16 cellular contexts compared by ENCODE assay signal in the genomic region with DNA sequence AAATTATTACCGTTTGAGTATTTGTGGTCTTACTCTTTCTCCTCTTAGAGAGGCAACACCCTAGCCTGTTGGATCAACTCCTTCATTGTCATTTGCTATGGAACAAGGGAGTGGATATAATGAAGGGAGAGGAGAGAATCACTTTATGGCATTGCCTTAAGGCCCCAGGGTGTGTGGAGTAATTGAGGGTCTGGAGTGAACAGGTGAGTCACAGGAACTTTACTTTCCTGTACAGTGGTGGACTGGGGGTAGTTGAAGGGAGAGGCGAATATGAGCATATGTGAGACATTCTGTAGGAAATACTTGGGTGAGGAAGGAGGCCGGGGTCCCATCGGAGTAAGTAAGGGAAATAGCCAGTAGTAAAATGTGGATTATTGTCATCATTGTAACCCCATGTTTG. TPM values are rescaled to one million over a fixed set of nuclear protein-coding genes. Genes with fewer than 3 reads are reported as not detected.
A peak's percentile ranks its signal among the peaks of the same experiment; 100 is the strongest.
DNase-seq lines count a peak whose midpoint lies in the region; ATAC-seq and TF ChIP-seq lines count a peak whose summit lies in the region.
"Had no signal": no experiment of that assay in that cellular context is flagged by ENCODE, and none has a peak within 500 bp of the region (broad histone marks: within the 10 kb centered on the region; RNA-seq: fewer than 3 reads in every experiment).

No MANE protein-coding gene starts in this region.

- H3K56ac ChIP-seq in IMR-90 (ENCODE audit: extremely low read depth, insufficient read depth, low read length), result no peak overlapping the region

- peak overlapping the region; percentile 52 for H2AK9ac ChIP-seq in IMR-90 (replicated peaks; ENCODE audit: low read depth, low read length, poor library complexity)

- H3K18ac ChIP-seq in IMR-90 (ENCODE audit: low read depth, low read length), result peak overlapping the region; percentile 60

- ATAC-seq in IMR-90 (ENCODE audit: low read depth) (no peak), heart left ventricle (no peak), GM21723 (IDR thresholded peaks at IDR 0.05; ENCODE audit: unreplicated experiment) (no peak)
- ATAC-seq: A549 had no signal

- H4K20me1 ChIP-seq in IMR-90 (ENCODE audit: insufficient read depth, low read length), result no peaks in the 10 kb centered on the region; the same call in 1 of the 2 replicates

- no peak overlapping the region for H3K4me2 ChIP-seq in IMR-90 (ENCODE audit: low read depth, low read length)
- H3K4me2 ChIP-seq: A549 had no signal

- H3K4me3 Mint-ChIP-seq in endothelial cell (ENCODE audit: unreplicated experiment), result peak overlapping the region; percentile 20
- H3K4me3 Mint-ChIP-seq: CD4-positive, alpha-beta T cell had no signal

- H3K27me3 Mint-ChIP-seq in endothelial cell (ENCODE audit: unreplicated experiment), result peaks cover 1% of the 10 kb centered on the region
- H3K27me3 Mint-ChIP-seq: CD4-positive, alpha-beta T cell had no signal

- POLR2A ChIA-PET in IMR-90 (lab: Charles Lee; ENCODE audit: unreplicated experiment), result no interaction called here

- in situ Hi-C loops in IMR-90 (cut with MboI; ENCODE audit: low sequenced_read_pairs), result no loop called here

- H2AK5ac ChIP-seq in IMR-90 (ENCODE audit: low read depth, low read length), result peak overlapping the region; percentile 56

- H3K4ac ChIP-seq in IMR-90 (ENCODE audit: low read depth, low read length), result peak overlapping the region; percentile 47; the same call in 1 of the 2 replicates

- H3K27ac ChIP-seq in IMR-90 (ENCODE audit: insufficient read depth, low read length) (no peak overlapping the region), heart left ventricle (no peak overlapping the region)
- H3K27ac ChIP-seq: 22Rv1, A549, C4-2B had no signal

- H3K27ac Mint-ChIP-seq in endothelial cell (ENCODE audit: unreplicated experiment), result no peak overlapping the region
- H3K27ac Mint-ChIP-seq: CD4-positive, alpha-beta T cell had no signal

- dilution Hi-C loops in IMR-90 (cut with HindIII; ENCODE audit: low sequenced_read_pairs, unreplicated experiment), result no loop called here

- no peak overlapping the region; the same call in 1 of the 2 replicates for H4K91ac ChIP-seq in IMR-90 (ENCODE audit: insufficient read depth, low read depth, low read length)

- no peak overlapping the region; the same call in 1 of the 2 replicates for H3K14ac ChIP-seq in IMR-90 (replicated peaks; ENCODE audit: low read depth, low read length)

- no peak overlapping the region for H3K4me3 ChIP-seq in IMR-90 (ENCODE audit: insufficient read depth, low read depth, low read length)
- H3K4me3 ChIP-seq in heart left ventricle, result no peak overlapping the region
- H3K4me3 ChIP-seq: A549, HAP-1 had no signal

- peak overlapping the region; percentile 87 for H2BK20ac ChIP-seq in IMR-90 (ENCODE audit: low read depth, low read length)

- H3K23ac ChIP-seq in IMR-90 (ENCODE audit: low read depth, low read length), result 0 out of 2 replicates have a peak overlapping the region, but pooled peaks have one; percentile 63

- peaks cover 16% of the 10 kb centered on the region for H3K9me1 ChIP-seq in IMR-90 (ENCODE audit: insufficient read depth, low read length)

- peak overlapping the region; percentile 88; the same call in 1 of the 3 replicates for H2BK15ac ChIP-seq in IMR-90 (ENCODE audit: low read depth, low read length)

- H3K4me1 ChIP-seq in IMR-90 (ENCODE audit: control insufficient read depth, insufficient read depth, low read length) (peaks cover 13% of the 10 kb centered on the region), heart left ventricle (peaks cover 0 to 6% (median 0%) of the 10 kb centered on the region in 12 donors)
- H3K4me1 ChIP-seq: A549, Caco-2 had no signal

- H3K36me3 ChIP-seq in IMR-90 (ENCODE audit: control insufficient read depth, insufficient read depth, low read length) (no peaks in the 10 kb centered on the region), heart left ventricle (peaks cover 0 to 9% (median 6%) of the 10 kb centered on the region in 9 donors)
- H3K36me3 ChIP-seq: HAP-1 had no signal

- H3K9me3 ChIP-seq in IMR-90 (ENCODE audit: control insufficient read depth, insufficient read depth, low read length) (no peaks in the 10 kb centered on the region), heart left ventricle (no peaks in the 10 kb centered on the region)
- H3K9me3 ChIP-seq: A549, Caco-2, HAP-1 had no signal

- no peak overlapping the region for H3K9ac ChIP-seq in IMR-90 (ENCODE audit: low read depth, low read length)

- 0 out of 4 replicates have a peak overlapping the region, but pooled peaks of 1 of the 2 experiments have one; percentile 14 for H4K8ac ChIP-seq in IMR-90 (ENCODE audit: low read depth in 2 of 2, low read length in 2 of 2)

- BruUV-seq in IMR-90 (replicated peaks; lab: Mats Ljungman, UMichigan), result no TSS peak

- DNase-seq in ELR (ENCODE audit: low read depth) (peak; percentile 41), IMR-90 (no peak), endothelial cell (ENCODE audit: low spot score) (no peak), islet precursor cell (peak; percentile 56), heart left ventricle (no peak), HuH-7.5 (ENCODE audit: low spot score) (no peak), NCI-H226 (no peak)
- DNase-seq: AML-193; Caco-2; CD4-positive, alpha-beta T cell; GDM1 had no signal

- H3K4me1 Mint-ChIP-seq in endothelial cell (ENCODE audit: unreplicated experiment), result peaks cover 10% of the 10 kb centered on the region

- H2BK5ac ChIP-seq in IMR-90 (ENCODE audit: low read depth, low read length, poor library complexity, severe bottlenecking), result peak overlapping the region; percentile 56

- peaks cover 32% of the 10 kb centered on the region for H3K36me3 Mint-ChIP-seq in endothelial cell (ENCODE audit: low read depth, unreplicated experiment)

- H4K5ac ChIP-seq in IMR-90 (ENCODE audit: low read depth, low read length), result peak overlapping the region; percentile 54; the same call in 1 of the 2 replicates

- intact Hi-C loops in IMR-90 (cut with micrococcal nuclease), result no loop called here
- intact Hi-C loops in heart left ventricle (cut with DNase I), result no loop called here

- TF ChIP-seq CTCF in IMR-90 (conservative IDR thresholded peaks at IDR 0.05; ENCODE audit: low read depth, low read length) (no peak), endothelial cell (IDR thresholded peaks at IDR 0.05; ENCODE audit: unreplicated experiment) (no peak), heart left ventricle (IDR thresholded peaks at IDR 0.05) (no peak)

- CTCF ChIA-PET in IMR-90 (lab: Yijun Ruan, JAX), result interaction anchor here (1.4 kb wide), 1 partner anchor 13 kb away, joined by 3 read pairs; no protein-coding TSS in a partner anchor

- peaks cover 20 to 42% of the 10 kb centered on the region in 2 experiments; a peak in 3 of 4 replicates for H3K79me1 ChIP-seq in IMR-90 (ENCODE audit: low read depth in 1 of 2, low read length in 2 of 2)

- no peak overlapping the region for H2AFZ ChIP-seq in IMR-90 (replicated peaks; ENCODE audit: low read length, poor library complexity)

- peak overlapping the region; percentile 62; the same call in 1 of the 2 replicates for H2BK120ac ChIP-seq in IMR-90 (ENCODE audit: low read depth, low read length)

- TF ChIP-seq RAD21 in IMR-90 (IDR thresholded peaks at IDR 0.05; ENCODE audit: low read length), result no peak

- H3K27me3 ChIP-seq in IMR-90 (ENCODE audit: control insufficient read depth, insufficient read depth, low read length), result no peaks in the 10 kb centered on the region
- H3K27me3 ChIP-seq in heart left ventricle, result no peaks in the 10 kb centered on the region

- no peaks in the 10 kb centered on the region for H3K9me3 Mint-ChIP-seq in endothelial cell (ENCODE audit: unreplicated experiment)
- H3K9me3 Mint-ChIP-seq: CD4-positive, alpha-beta T cell had no signal

- TF ChIP-seq POLR2A in IMR-90 (IDR thresholded peaks at IDR 0.05; ENCODE audit: low read depth, low read length) (no peak), heart left ventricle (IDR thresholded peaks at IDR 0.05) (no peak)

- 100% methylated on average over 1 of the region's 4 CpGs; no CpG with 5 or more reads in 1 of the 2 experiments for WGBS in IMR-90 (ENCODE audit: extremely low coverage in 2 of 2, insufficient read length in 1 of 2), 2 experiments
- WGBS in heart left ventricle, 4 donors, result 91 to 96% (median 93%) methylated on average over 4 of the region's 4 CpGs

TF ChIP-seq in IMR-90, 13 proteins besides CTCF, POLR2A, EP300 and RAD21 (continues in another document):
- TF ChIP-seq CEBPB (IDR thresholded peaks at IDR 0.05; ENCODE audit: low read depth, low read length) (no peak), NFE2L2 (IDR thresholded peaks at IDR 0.05; ENCODE audit: low read depth, low read length) (no peak), MAFK (IDR thresholded peaks at IDR 0.05; ENCODE audit: low read depth, low read length) (no peak), RFX5 (IDR thresholded peaks at IDR 0.05; ENCODE audit: low read depth, low read length) (no peak), MAZ (IDR thresholded peaks at IDR 0.05; ENCODE audit: borderline replicate concordance, low read depth, low read length) (no peak), RCOR1 (IDR thresholded peaks at IDR 0.05; ENCODE audit: insufficient replicate concordance, low read length) (no peak), FOS (IDR thresholded peaks at IDR 0.05; ENCODE audit: low read depth, low read length) (no peak)
- TF ChIP-seq, protein P1, sequence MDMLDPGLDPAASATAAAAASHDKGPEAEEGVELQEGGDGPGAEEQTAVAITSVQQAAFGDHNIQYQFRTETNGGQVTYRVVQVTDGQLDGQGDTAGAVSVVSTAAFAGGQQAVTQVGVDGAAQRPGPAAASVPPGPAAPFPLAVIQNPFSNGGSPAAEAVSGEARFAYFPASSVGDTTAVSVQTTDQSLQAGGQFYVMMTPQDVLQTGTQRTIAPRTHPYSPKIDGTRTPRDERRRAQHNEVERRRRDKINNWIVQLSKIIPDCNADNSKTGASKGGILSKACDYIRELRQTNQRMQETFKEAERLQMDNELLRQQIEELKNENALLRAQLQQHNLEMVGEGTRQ (IDR thresholded peaks at IDR 0.05; ENCODE audit: low read depth, low read length), result no peak
- TF ChIP-seq, protein P2, sequence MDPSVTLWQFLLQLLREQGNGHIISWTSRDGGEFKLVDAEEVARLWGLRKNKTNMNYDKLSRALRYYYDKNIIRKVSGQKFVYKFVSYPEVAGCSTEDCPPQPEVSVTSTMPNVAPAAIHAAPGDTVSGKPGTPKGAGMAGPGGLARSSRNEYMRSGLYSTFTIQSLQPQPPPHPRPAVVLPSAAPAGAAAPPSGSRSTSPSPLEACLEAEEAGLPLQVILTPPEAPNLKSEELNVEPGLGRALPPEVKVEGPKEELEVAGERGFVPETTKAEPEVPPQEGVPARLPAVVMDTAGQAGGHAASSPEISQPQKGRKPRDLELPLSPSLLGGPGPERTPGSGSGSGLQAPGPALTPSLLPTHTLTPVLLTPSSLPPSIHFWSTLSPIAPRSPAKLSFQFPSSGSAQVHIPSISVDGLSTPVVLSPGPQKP (IDR thresholded peaks at IDR 0.05; ENCODE audit: borderline replicate concordance, low read depth, low read length), result no peak

RNA-seq across cellular contexts. Expression of gene DGKH, which starts 17.0 kb away (rescaled TPM):
- total RNA-seq in IMR-90 (2012; rRNA removed) (9.7 and 13.4 TPM in 2 replicates), endothelial cell (ENCODE audit: unreplicated experiment) (45.1 TPM), heart left ventricle (10 to 100 TPM in 2 of 9 donors, 1 to 10 TPM in 7; 4.5 to 13.1 (median 8.7) TPM)
- polyA plus RNA-seq in IMR-90 (2012; rRNA removed) (1.6 and 2.0 TPM in 2 replicates), heart left ventricle (1 to 10 TPM; 1.8 to 2.3 TPM)
- 0.21 and 0.30 TPM in 2 replicates for polyA plus RNA-seq in IMR-90 (2012; cell fraction: cytosol; rRNA removed)
- 1.1 and 6.6 TPM in 2 replicates for polyA plus RNA-seq in IMR-90 (2012; cell fraction: nucleus; rRNA removed; ENCODE audit: low replicate concordance)

Comparison
In these comparisons a context has a peak if more than half of its experiments do, and no peak if none do; other contexts are left out.
1. DNase-seq: peak in ELR (single experiment) and islet precursor cell (single experiment); none in IMR-90 (single experiment), endothelial cell (single experiment), heart left ventricle (0 of 5), HuH-7.5 (single experiment) and NCI-H226 (single experiment).